ENCODE assay signal across 29 cellular contexts in the genomic region with DNA sequence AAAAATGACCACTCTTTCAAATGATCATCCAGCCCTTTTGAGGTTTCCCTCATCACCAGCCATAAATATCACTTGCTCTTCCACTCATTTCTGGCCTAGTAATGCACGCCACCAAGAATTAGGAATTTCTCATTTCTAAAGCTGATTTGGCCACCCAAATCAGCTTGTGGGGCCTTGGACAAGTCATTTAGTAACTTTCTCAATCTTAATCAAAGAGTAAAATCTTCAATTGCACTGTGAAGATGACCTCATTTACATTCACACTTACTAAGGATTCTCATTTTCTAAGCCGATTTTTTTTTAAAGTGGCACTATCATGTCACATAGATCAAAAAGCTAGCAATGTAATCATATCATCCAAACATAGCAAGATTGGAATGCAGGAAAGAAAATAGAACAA.
"Had no signal": no experiment of that assay in that cellular context is flagged by ENCODE, and none has a peak within 500 bp of the region (broad histone marks: within the 10 kb centered on the region; RNA-seq: fewer than 3 reads in every experiment).

No MANE protein-coding gene starts in this region.

- H3K36me3 Mint-ChIP-seq: natural killer cell; neural progenitor cell; stimulated activated memory B cell treated with anti-CD40 and anti-IgM and Interleukin-4, amounts not matched to agents 10 μg/mL and 1 μg/mL and 100 μg/mL, for 72 hours; type B pancreatic cell had no signal

- ATAC-seq: natural killer cell; psoas muscle; right cardiac atrium; right lobe of liver; stimulated activated memory B cell treated with anti-CD40 and anti-IgM and Interleukin-4, amounts not matched to agents 10 μg/mL and 1 μg/mL and 100 μg/mL, for 72 hours; stimulated activated naive CD8-positive, alpha-beta T cell treated with anti-CD3 and anti-CD28 coated beads, Interleukin-15, amount 100 ng/mL, for 72 hours; stimulated activated naive CD8-positive, alpha-beta T cell treated with anti-CD3 and anti-CD28 coated beads, Interleukin-15, Interleukin-2, amounts not matched to agents 100 U/mL and 50 U/mL, for 24 hours; upper lobe of right lung had no signal

- H3K27me3 Mint-ChIP-seq: progenitor cell of endocrine pancreas; stimulated activated memory B cell treated with anti-CD40 and anti-IgM and Interleukin-4, amounts not matched to agents 10 μg/mL and 1 μg/mL and 100 μg/mL, for 72 hours; stimulated activated naive CD8-positive, alpha-beta T cell treated with anti-CD3 and anti-CD28 coated beads, Interleukin-15, amount 100 ng/mL, for 72 hours; type B pancreatic cell had no signal

- DNase-seq: natural killer cell; occipital lobe; ovary; posterior cingulate gyrus; psoas muscle; right cardiac atrium; right lobe of liver; sigmoid colon; small intestine; stimulated activated CD4-positive, alpha-beta T cell treated with anti-CD3 and anti-CD28 coated beads, Interleukin-15, amount 100 ng/mL, for 24 hours; stimulated activated CD4-positive, alpha-beta T cell treated with anti-CD3 and anti-CD28 coated beads, Interleukin-2, amount 100 ng/mL, for 24 hours; stimulated activated CD4-positive, alpha-beta T cell treated with anti-CD3 and anti-CD28 coated beads, Interleukin-2, amount 100 ng/mL, for 48 hours; stimulated activated CD4-positive, alpha-beta T cell treated with anti-CD3 and anti-CD28 coated beads, Interleukin-4, amount 100 ng/mL, for 24 hours; stimulated activated naive CD4-positive, alpha-beta T cell; stimulated activated naive CD8-positive, alpha-beta T cell treated with anti-CD3 and anti-CD28 coated beads, Interleukin-15, amount 100 ng/mL, for 72 hours; stimulated activated naive CD8-positive, alpha-beta T cell treated with anti-CD3 and anti-CD28 coated beads, Interleukin-15, Interleukin-2, amounts not matched to agents 100 U/mL and 50 U/mL, for 24 hours; substantia nigra; testis; tibial artery; transverse colon; upper lobe of right lung; uterus had no signal

- H3K4me3 Mint-ChIP-seq: natural killer cell; nephron; neural progenitor cell; stimulated activated memory B cell treated with anti-CD40 and anti-IgM and Interleukin-4, amounts not matched to agents 10 μg/mL and 1 μg/mL and 100 μg/mL, for 72 hours; stimulated activated naive CD8-positive, alpha-beta T cell treated with anti-CD3 and anti-CD28 coated beads, Interleukin-15, amount 100 ng/mL, for 72 hours; type B pancreatic cell had no signal

- H3K9ac ChIP-seq: neural progenitor cell, parathyroid adenoma had no signal

- H3K4me3 ChIP-seq: neural progenitor cell, ovary, psoas muscle, right lobe of liver, sigmoid colon, suprapubic skin, testis, tibial artery, transverse colon, upper lobe of right lung, uterus had no signal

- H3K36me3 ChIP-seq: neural progenitor cell, ovary, right lobe of liver, sigmoid colon, suprapubic skin, tibial artery, transverse colon, upper lobe of right lung, uterus had no signal

- H3K4me1 Mint-ChIP-seq: natural killer cell; nephron; stimulated activated memory B cell treated with anti-CD40 and anti-IgM and Interleukin-4, amounts not matched to agents 10 μg/mL and 1 μg/mL and 100 μg/mL, for 72 hours had no signal

- H3K27me3 ChIP-seq: neural progenitor cell, ovary, right lobe of liver, sigmoid colon, suprapubic skin, testis, tibial artery, transverse colon, upper lobe of right lung, uterus had no signal

- H3K9me3 Mint-ChIP-seq: neural progenitor cell; stimulated activated memory B cell treated with anti-CD40 and anti-IgM and Interleukin-4, amounts not matched to agents 10 μg/mL and 1 μg/mL and 100 μg/mL, for 72 hours; stimulated activated naive CD8-positive, alpha-beta T cell treated with anti-CD3 and anti-CD28 coated beads, Interleukin-15, amount 100 ng/mL, for 72 hours had no signal

- H3K27ac Mint-ChIP-seq: natural killer cell; nephron; neural progenitor cell; progenitor cell of endocrine pancreas; stimulated activated memory B cell treated with anti-CD40 and anti-IgM and Interleukin-4, amounts not matched to agents 10 μg/mL and 1 μg/mL and 100 μg/mL, for 72 hours; stimulated activated naive CD8-positive, alpha-beta T cell treated with anti-CD3 and anti-CD28 coated beads, Interleukin-15, amount 100 ng/mL, for 72 hours; type B pancreatic cell had no signal

- H3K79me2 ChIP-seq: parathyroid adenoma had no signal

- H2AFZ ChIP-seq: neural progenitor cell, parathyroid adenoma had no signal

- H3K4me1 ChIP-seq: neural progenitor cell, parathyroid adenoma, psoas muscle, right lobe of liver, sigmoid colon, suprapubic skin, testis, transverse colon, upper lobe of right lung, uterus had no signal

- H3K9me3 ChIP-seq: ovary, psoas muscle, right lobe of liver, testis, tibial artery, transverse colon, upper lobe of right lung, uterus had no signal

- H3K27ac ChIP-seq: neural progenitor cell, ovary, parathyroid adenoma, psoas muscle, right lobe of liver, sigmoid colon, suprapubic skin, testis, tibial artery, transverse colon, upper lobe of right lung, uterus had no signal

- H3K4me2 ChIP-seq: neural progenitor cell had no signal
